In genomic region chr6:164345340-164345739, GRCh38 we compare ENCODE assay signal across 31 cellular contexts.
DNase-seq lines count a peak whose midpoint lies in the region; ATAC-seq and TF ChIP-seq lines count a peak whose summit lies in the region.
"Had no signal": no experiment of that assay in that cellular context is flagged by ENCODE, and none has a peak within 500 bp of the region (broad histone marks: within the 10 kb centered on the region; RNA-seq: fewer than 3 reads in every experiment).

No MANE protein-coding gene starts in this region.

- H2AK5ac ChIP-seq in H9 (ENCODE audit: insufficient read length, low read length) = no peak overlapping the region
- H2AK5ac ChIP-seq in neuronal stem cell (ENCODE audit: low read depth, low read length) = no peak overlapping the region

- H3K4me3 Mint-ChIP-seq in H9 = peak overlapping the region in 1 of 2 experiments; percentile 25; a peak in 1 of 5 replicates
- H3K4me3 Mint-ChIP-seq: activated CD4-positive, alpha-beta T cell treated with anti-CD3 and anti-CD28 coated beads, Interleukin-2, amount 10 ng/mL, durations not matched to agents 7 days and 5 days; activated naive CD8-positive, alpha-beta T cell treated with anti-CD3 and anti-CD28 coated beads for 36 hours; CD8-positive, alpha-beta T cell; central memory CD8-positive, alpha-beta T cell; dendritic cell treated with granulocyte-macrophage colony-stimulating factor and Interleukin-4, amounts not matched to agents 40 ng/mL and 50 ng/mL, for 4 days; nephron progenitor cell; T-cell had no signal

- H3K14ac ChIP-seq in H9 (ENCODE audit: insufficient read depth, low read length) = no peak overlapping the region
- no peak overlapping the region for H3K14ac ChIP-seq in neuronal stem cell (ENCODE audit: low read length)

- H3K9ac ChIP-seq in H9 (ENCODE audit: extremely low read depth, insufficient read length, low read length) = no peak overlapping the region
- no peak overlapping the region for H3K9ac ChIP-seq in neuronal stem cell (ENCODE audit: low read depth, low read length, poor library complexity)

- no peaks in the 10 kb centered on the region; the same call in 1 of the 2 replicates for H3K27me3 Mint-ChIP-seq in H9 (ENCODE audit: low read depth)
- H3K27me3 Mint-ChIP-seq: activated CD4-positive, alpha-beta T cell treated with anti-CD3 and anti-CD28 coated beads, Interleukin-2, amount 10 ng/mL, durations not matched to agents 7 days and 5 days; activated naive CD8-positive, alpha-beta T cell treated with anti-CD3 and anti-CD28 coated beads for 36 hours; central memory CD8-positive, alpha-beta T cell; dendritic cell treated with granulocyte-macrophage colony-stimulating factor and Interleukin-4, amounts not matched to agents 40 ng/mL and 50 ng/mL, for 4 days; T-cell had no signal

- peaks cover 10% of the 10 kb centered on the region; the same call in 1 of the 2 replicates for H3K4me1 ChIP-seq in H9 (ENCODE audit: insufficient read depth, low read length)
- H3K4me1 ChIP-seq in neuronal stem cell (ENCODE audit: control insufficient read depth in 2 of 2, insufficient read depth in 1 of 2, low read depth in 1 of 2, low read length in 2 of 2) = peaks cover 3 to 21% of the 10 kb centered on the region in 2 donors
- H3K4me1 ChIP-seq: ascending aorta, esophagus muscularis mucosa, right lobe of liver, transverse colon had no signal

- no peak overlapping the region for H4K8ac ChIP-seq in H9 (replicated peaks; ENCODE audit: insufficient read length, low read depth, low read length)
- H4K8ac ChIP-seq in neuronal stem cell (ENCODE audit: low read depth, low read length) = no peak overlapping the region

- no peak overlapping the region for H2BK5ac ChIP-seq in H9 (ENCODE audit: insufficient read length, low read length)
- no peak overlapping the region for H2BK5ac ChIP-seq in neuronal stem cell (ENCODE audit: low read length)

- H3K4ac ChIP-seq in H9 (ENCODE audit: low read depth, low read length) = no peak overlapping the region
- H3K4ac ChIP-seq in neuronal stem cell (ENCODE audit: low read length) = no peak overlapping the region

- H3K79me1 ChIP-seq in H9 (ENCODE audit: insufficient read depth, low read depth, low read length, poor library complexity, severe bottlenecking) (no peaks in the 10 kb centered on the region), neuronal stem cell (ENCODE audit: low read depth, low read length) (no peaks in the 10 kb centered on the region)

- intact Hi-C loops in left ventricle myocardium superior (cut with micrococcal nuclease) = no loop called here

- H4K20me1 ChIP-seq in H9 (ENCODE audit: control insufficient read depth, insufficient read depth, insufficient read length) = no peaks in the 10 kb centered on the region

- peak overlapping the region; percentile 89 for H3K27ac ChIP-seq in H9 (ENCODE audit: insufficient read length, low read depth, low read length)
- no peak overlapping the region for H3K27ac ChIP-seq in neuronal stem cell (replicated peaks; ENCODE audit: low read length)
- H3K27ac ChIP-seq: ascending aorta, esophagus muscularis mucosa, right lobe of liver, transverse colon had no signal

- H3K4me3 ChIP-seq in neuronal stem cell (ENCODE audit: low read length in 2 of 2) = peak overlapping the region in 1 of 2 donors; percentile 16
- H3K4me3 ChIP-seq: ascending aorta, esophagus muscularis mucosa, right lobe of liver, transverse colon had no signal

- H3K18ac ChIP-seq in H9 (ENCODE audit: insufficient read length, low read depth, low read length) (peak overlapping the region; percentile 64), neuronal stem cell (ENCODE audit: low read length) (no peak overlapping the region)

- no peak overlapping the region for H3K56ac ChIP-seq in H9 (ENCODE audit: insufficient read length, low read depth, low read length)

- H3T11ph ChIP-seq in H9 (ENCODE audit: low read length) = no peak overlapping the region

- H3K79me2 ChIP-seq in H9 (ENCODE audit: insufficient read depth, low read length) = no peaks in the 10 kb centered on the region

- ATAC-seq in left ventricle myocardium superior = peak; percentile 68
- ATAC-seq in GM21526 (IDR thresholded peaks at IDR 0.05; ENCODE audit: low FRiP score, unreplicated experiment) = no peak
- ATAC-seq: CD8-positive, alpha-beta T cell; HCT116; right lobe of liver; T-cell had no signal

- peak overlapping the region; percentile 96 to 99 (median 98) for H3K27ac Mint-ChIP-seq in H9
- H3K27ac Mint-ChIP-seq: activated CD4-positive, alpha-beta T cell treated with anti-CD3 and anti-CD28 coated beads, Interleukin-2, amount 10 ng/mL, durations not matched to agents 7 days and 5 days; activated naive CD8-positive, alpha-beta T cell treated with anti-CD3 and anti-CD28 coated beads for 36 hours; CD8-positive, alpha-beta T cell; dendritic cell treated with granulocyte-macrophage colony-stimulating factor and Interleukin-4, amounts not matched to agents 40 ng/mL and 50 ng/mL, for 4 days; nephron progenitor cell; T-cell had no signal

- H2BK12ac ChIP-seq in H9 (ENCODE audit: insufficient read length, low read depth, low read length) (peak overlapping the region; percentile 22), neuronal stem cell (ENCODE audit: low read length) (no peak overlapping the region)

- H3K9me3 ChIP-seq in H9 (ENCODE audit: control insufficient read depth, low read depth, low read length) (peaks cover 5% of the 10 kb centered on the region), neuronal stem cell (replicated peaks in 1 of 2; ENCODE audit: control insufficient read depth in 2 of 2, insufficient read depth in 1 of 2, low read depth in 1 of 2, low read length in 2 of 2) (peaks cover 0 to 4% of the 10 kb centered on the region in 2 donors)
- H3K9me3 ChIP-seq: ascending aorta, esophagus muscularis mucosa, right lobe of liver, transverse colon had no signal

- TF ChIP-seq CTCF in H9 (conservative IDR thresholded peaks at IDR 0.05) = no peak

- H2BK20ac ChIP-seq in H9 (ENCODE audit: low read depth, low read length, poor library complexity, severe bottlenecking) = no peak overlapping the region

- peaks cover 36 to 40% of the 10 kb centered on the region in 2 experiments for H3K4me1 Mint-ChIP-seq in H9
- H3K4me1 Mint-ChIP-seq: activated CD4-positive, alpha-beta T cell treated with anti-CD3 and anti-CD28 coated beads, Interleukin-2, amount 10 ng/mL, durations not matched to agents 7 days and 5 days; activated naive CD8-positive, alpha-beta T cell treated with anti-CD3 and anti-CD28 coated beads for 36 hours; central memory CD8-positive, alpha-beta T cell; nephron progenitor cell; T-cell had no signal

- H2BK120ac ChIP-seq in H9 (ENCODE audit: low read depth, low read length, poor library complexity, severe bottlenecking) = no peak overlapping the region
- no peak overlapping the region for H2BK120ac ChIP-seq in neuronal stem cell (ENCODE audit: low read depth, low read length)

- H3K23ac ChIP-seq in H9 (ENCODE audit: insufficient read length, low read depth, low read length) = no peak overlapping the region
- no peak overlapping the region for H3K23ac ChIP-seq in neuronal stem cell (ENCODE audit: low read depth, low read length, poor library complexity)

- peaks cover 0 to 11% of the 10 kb centered on the region in 2 experiments for H3K9me3 Mint-ChIP-seq in H9

- WGBS in H9 (ENCODE audit: extremely low coverage, insufficient read length, low lambda C conversion rate) = no CpG with 5 or more reads among the region's 3 CpGs
- no CpG with 5 or more reads among the region's 3 CpGs for WGBS in neuronal stem cell (ENCODE audit: extremely low coverage in 2 of 2, insufficient read length in 2 of 2, insufficient replicate concordance in 1 of 2), 2 donors

- DNase-seq in H9 = no peak
- DNase-seq in astrocyte of the hippocampus (ENCODE audit: low read depth, low spot score) = peak; percentile 36
- DNase-seq in left ventricle myocardium superior = no peak
- no peak for DNase-seq in neuronal stem cell (ENCODE audit: low spot score)
- no peak for DNase-seq in NCI-H82 treated with DMSO at 0.1 percent for 48 hours (lab: John Stamatoyannopoulos, UW; ENCODE audit: unreplicated experiment)
- no peak for DNase-seq in occipital lobe (lab: John Stamatoyannopoulos, UW)
- no peak for DNase-seq in CD1c-positive myeloid dendritic cell (ENCODE audit: extremely low spot score)
- DNase-seq: activated CD4-positive, alpha-beta T cell treated with anti-CD3 and anti-CD28 coated beads, Interleukin-2, amount 10 ng/mL, durations not matched to agents 7 days and 5 days; activated effector memory CD4-positive, alpha-beta T cell treated with Interleukin-2 at 50 U/mL for 16 hours; activated naive CD8-positive, alpha-beta T cell treated with anti-CD3 and anti-CD28 coated beads for 36 hours; activated T-cell treated with anti-CD3 and anti-CD28 coated beads, Interleukin-2, amount 50 U/mL, for 1 hour; CD8-positive, alpha-beta T cell; foreskin fibroblast; kidney glomerular epithelial cell; MV-4-11; NCI-H1436; NCI-H2081 treated with DMSO at 0.1 percent for 48 hours; NCI-H2227 treated with DMSO at 0.1 percent for 48 hours; NCI-H69; nephron progenitor cell; posterior cingulate gyrus; right lobe of liver; stimulated activated CD4-positive, alpha-beta T cell treated with anti-CD3 and anti-CD28 coated beads, Interleukin-4, amount 100 ng/mL, for 4 hours; T-cell; transverse colon had no signal

- peaks cover 2% of the 10 kb centered on the region for H3K23me2 ChIP-seq in H9 (ENCODE audit: insufficient read length, low read depth, low read length, poor library complexity, severe bottlenecking)

- H3K36me3 Mint-ChIP-seq in H9 (ENCODE audit: insufficient read depth in 1 of 3, low read depth in 3 of 3) = peaks cover 0 to 27% (median 15%) of the 10 kb centered on the region in 3 experiments
- H3K36me3 Mint-ChIP-seq: activated naive CD8-positive, alpha-beta T cell treated with anti-CD3 and anti-CD28 coated beads for 36 hours; CD8-positive, alpha-beta T cell; T-cell had no signal

- H2BK15ac ChIP-seq in H9 (ENCODE audit: low read depth, low read length) (no peak overlapping the region), neuronal stem cell (ENCODE audit: low read length) (no peak overlapping the region)

- H3K27me3 ChIP-seq in H9 (ENCODE audit: insufficient read depth, low read length) (no peaks in the 10 kb centered on the region), neuronal stem cell (ENCODE audit: control insufficient read depth in 3 of 3, insufficient read depth in 3 of 3, low read depth in 1 of 3, low read length in 3 of 3) (no peaks in the 10 kb centered on the region)
- H3K27me3 ChIP-seq: ascending aorta, esophagus muscularis mucosa, right lobe of liver, transverse colon had no signal

- H4K91ac ChIP-seq in H9 (ENCODE audit: insufficient read length, low read depth, low read length) (no peak overlapping the region), neuronal stem cell (ENCODE audit: low read depth, low read length, poor library complexity) (no peak overlapping the region)

- no peak overlapping the region for H3K4me2 ChIP-seq in H9 (ENCODE audit: insufficient read depth, insufficient read length, low read length)
- no peak overlapping the region for H3K4me2 ChIP-seq in neuronal stem cell (ENCODE audit: insufficient read depth, low read length, poor library complexity, severe bottlenecking)

- no peaks in the 10 kb centered on the region for H3K36me3 ChIP-seq in neuronal stem cell (replicated peaks in 1 of 2; ENCODE audit: control insufficient read depth in 2 of 2, insufficient read depth in 2 of 2, low read length in 2 of 2)
- H3K36me3 ChIP-seq: ascending aorta, esophagus muscularis mucosa, right lobe of liver, transverse colon had no signal

- H4K5ac ChIP-seq in H9 (ENCODE audit: insufficient read length, low read depth, low read length) = no peak overlapping the region

- H2AFZ ChIP-seq in H9 (ENCODE audit: low read length) (no peak overlapping the region), neuronal stem cell (ENCODE audit: low read length) (peak overlapping the region; percentile 47)
